Comparison of ENCODE assay signal across 22 cellular contexts in genomic region chr2:205129531-205129930, GRCh38.
DNase-seq lines count a peak whose midpoint lies in the region; ATAC-seq, FAIRE-seq and TF ChIP-seq lines count a peak whose summit lies in the region.
"Had no signal": no experiment of that assay in that cellular context is flagged by ENCODE, and none has a peak within 500 bp of the region (broad histone marks: within the 10 kb centered on the region; RNA-seq: fewer than 3 reads in every experiment).

No MANE protein-coding gene starts in this region.

- H3K4me2 ChIP-seq in K562 (ENCODE audit: insufficient read depth, low read length) (no peak overlapping the region), smooth muscle cell (peak overlapping the region; percentile 58)

- BruUV-seq in K562 (replicated peaks; lab: Mats Ljungman, UMichigan), result no TSS peak

- peaks cover 28% of the 10 kb centered on the region for H3K4me1 Mint-ChIP-seq in activated naive CD4-positive, alpha-beta T cell treated with anti-CD3 and anti-CD28 coated beads, Interleukin-2, amount 50 U/mL, for 24 hours

- peaks cover 1% of the 10 kb centered on the region for H3K36me3 Mint-ChIP-seq in activated naive CD4-positive, alpha-beta T cell treated with anti-CD3 and anti-CD28 coated beads, Interleukin-2, amount 50 U/mL, for 24 hours
- H3K36me3 Mint-ChIP-seq: IgD-negative memory B cell had no signal

- H3K4me1 ChIP-seq in K562 (replicated peaks in 1 of 2; ENCODE audit: control insufficient read depth in 2 of 2, insufficient read depth in 2 of 2, low read length in 2 of 2) (no peaks in the 10 kb centered on the region; a peak in 1 of 5 replicates), smooth muscle cell (ENCODE audit: low read depth) (no peaks in the 10 kb centered on the region)
- H3K4me1 ChIP-seq: gastrocnemius medialis, left lung, SJSA1 had no signal

- no peak for FAIRE-seq in K562 (lab: Jason Lieb, UNC)
- FAIRE-seq in GM12891 (lab: Jason Lieb, UNC), result no peak
- FAIRE-seq: bronchial epithelial cell had no signal

- H3K9me1 ChIP-seq in K562 (ENCODE audit: control insufficient read depth, insufficient read depth, low read length), result no peaks in the 10 kb centered on the region

- no peaks in the 10 kb centered on the region for H3K27me3 Mint-ChIP-seq in activated naive CD4-positive, alpha-beta T cell treated with anti-CD3 and anti-CD28 coated beads, Interleukin-2, amount 50 U/mL, for 24 hours
- H3K27me3 Mint-ChIP-seq: IgD-negative memory B cell had no signal

- intact Hi-C loops in K562 (cut with micrococcal nuclease), result no loop called here

- peaks cover 6% of the 10 kb centered on the region for H3F3A ChIP-seq in smooth muscle cell (ENCODE audit: low read depth)

- no peaks in the 10 kb centered on the region for H4K20me1 ChIP-seq in K562 (replicated peaks; ENCODE audit: control insufficient read depth, insufficient read depth, low read length)
- H4K20me1 ChIP-seq in smooth muscle cell (ENCODE audit: low read depth), result no peaks in the 10 kb centered on the region

- CTCF ChIA-PET in K562 (lab: Yijun Ruan, JAX; ENCODE audit: low intra/inter-chr PET ratio), result no interaction called here

- H3K36me3 ChIP-seq in K562 (ENCODE audit: control insufficient read depth, insufficient read depth, low read length), result no peaks in the 10 kb centered on the region
- H3K36me3 ChIP-seq in smooth muscle cell (ENCODE audit: low read depth), result no peaks in the 10 kb centered on the region
- H3K36me3 ChIP-seq: ovary had no signal

- POLR2A ChIA-PET in K562 (lab: Yijun Ruan, JAX), result no interaction called here

- TF ChIP-seq POLR2A in K562 (conservative IDR thresholded peaks at IDR 0.05) (no peak), GM12891 (IDR thresholded peaks at IDR 0.05; ENCODE audit: low read depth, low read length) (no peak)

- peak overlapping the region; percentile 56 for H3K27ac Mint-ChIP-seq in activated naive CD4-positive, alpha-beta T cell treated with anti-CD3 and anti-CD28 coated beads, Interleukin-2, amount 50 U/mL, for 24 hours
- H3K27ac Mint-ChIP-seq: IgD-negative memory B cell had no signal

- H3K9me3 ChIP-seq in K562 (replicated peaks; ENCODE audit: control insufficient read depth, insufficient read depth, low read depth, low read length), result no peaks in the 10 kb centered on the region
- H3K9me3 ChIP-seq in smooth muscle cell (replicated peaks; ENCODE audit: low read depth), result no peaks in the 10 kb centered on the region
- H3K9me3 ChIP-seq: gastrocnemius medialis, left lung, ovary, SJSA1 had no signal

- in situ Hi-C loops in K562 (cut with MboI), result no loop called here

- H3K4me3 Mint-ChIP-seq in activated naive CD4-positive, alpha-beta T cell treated with anti-CD3 and anti-CD28 coated beads, Interleukin-2, amount 50 U/mL, for 24 hours, result peak overlapping the region; percentile 8
- H3K4me3 Mint-ChIP-seq: IgD-negative memory B cell had no signal

- 24% methylated on average over 4 of the region's 5 CpGs for WGBS in K562 (ENCODE audit: insufficient coverage, low coverage, missing lambda C conversion rate)
- WGBS in smooth muscle cell (ENCODE audit: low lambda C conversion rate), result 39% methylated on average over 5 of the region's 5 CpGs

- no peak overlapping the region for H3K9ac ChIP-seq in K562 (ENCODE audit: insufficient read depth in 1 of 2, low read depth in 2 of 2, low read length in 2 of 2)
- H3K9ac ChIP-seq in smooth muscle cell (ENCODE audit: low read depth), result no peak overlapping the region

- H2AFZ ChIP-seq in K562 (ENCODE audit: low read depth, low read length) (peak overlapping the region; percentile 76), smooth muscle cell (ENCODE audit: low read depth) (no peak overlapping the region)

- TF ChIP-seq RAD21 in K562 (CRISPR knock-in tag; conservative IDR thresholded peaks at IDR 0.05 in 1 of 2, IDR thresholded peaks at IDR 0.05 in 1 of 2), result no peak

- TF ChIP-seq EP300 in K562 (IDR thresholded peaks at IDR 0.05; ENCODE audit: low read length), result no peak

- peaks cover 4% of the 10 kb centered on the region for H3K9me3 Mint-ChIP-seq in activated naive CD4-positive, alpha-beta T cell treated with anti-CD3 and anti-CD28 coated beads, Interleukin-2, amount 50 U/mL, for 24 hours
- H3K9me3 Mint-ChIP-seq: IgD-negative memory B cell had no signal

- no peaks in the 10 kb centered on the region for H3K79me2 ChIP-seq in K562 (ENCODE audit: control insufficient read depth, insufficient read depth, low read length)
- H3K79me2 ChIP-seq in smooth muscle cell (ENCODE audit: low read depth), result no peaks in the 10 kb centered on the region

- DNase-seq in activated naive CD4-positive, alpha-beta T cell treated with Interleukin-2 at 50 U/mL for 16 hours, result no peak
- peak; percentile 8 for DNase-seq in OCI-M1 (lab: John Stamatoyannopoulos, UW)
- DNase-seq in K562 (ENCODE audit: extremely low read depth in 1 of 4, low spot score in 3 of 4), result no peak
- DNase-seq in smooth muscle cell (lab: John Stamatoyannopoulos, UW; ENCODE audit: unreplicated experiment), result no peak
- DNase-seq in GM12891 (ENCODE audit: insufficient read length, low spot score), result no peak
- no peak for DNase-seq in NCI-H2107 treated with DMSO at 0.1 percent for 48 hours (lab: John Stamatoyannopoulos, UW; ENCODE audit: unreplicated experiment)
- DNase-seq: activated CD4-positive, alpha-beta T cell treated with anti-CD3 and anti-CD28 coated beads for 1 hour; activated T-cell treated with anti-CD3 and anti-CD28 coated beads for 4 hours; COR-L47; dorsolateral prefrontal cortex; erythroblast; gastrocnemius medialis; left lung; NCI-H1105; ovary; PC-3 had no signal

- no peak for TF ChIP-seq CTCF in K562 (IDR thresholded peaks at IDR 0.05 in 2 of 3, conservative IDR thresholded peaks at IDR 0.05 in 1 of 3; ENCODE audit: insufficient read depth in 2 of 3, low read depth in 1 of 3, low read length in 3 of 3)
- TF ChIP-seq CTCF in smooth muscle cell (IDR thresholded peaks at IDR 0.05; ENCODE audit: borderline replicate concordance, insufficient read depth, poor library complexity, severe bottlenecking), result no peak

- H3K4me3 ChIP-seq in K562 (no peak overlapping the region), smooth muscle cell (no peak overlapping the region)
- H3K4me3 ChIP-seq: dorsolateral prefrontal cortex, gastrocnemius medialis, left lung, ovary, SJSA1 had no signal

- no peaks in the 10 kb centered on the region for H3K27me3 ChIP-seq in K562 (ENCODE audit: control insufficient read depth in 2 of 2, insufficient read depth in 2 of 2, low read length in 2 of 2)
- no peaks in the 10 kb centered on the region for H3K27me3 ChIP-seq in smooth muscle cell (ENCODE audit: low read depth)
- H3K27me3 ChIP-seq: dorsolateral prefrontal cortex, gastrocnemius medialis, left lung, ovary, SJSA1 had no signal

- H3K27ac ChIP-seq in K562 (ENCODE audit: extremely low read depth, low read depth, low read length), result no peak overlapping the region
- H3K27ac ChIP-seq in smooth muscle cell (ENCODE audit: low read depth), result peak overlapping the region; percentile 31
- H3K27ac ChIP-seq: dorsolateral prefrontal cortex, gastrocnemius medialis, HL-60, left lung, ovary, SJSA1 had no signal

- ATAC-seq in K562, result no peak; the same call in 2 of the 3 replicates
- no peak for ATAC-seq in GM21360 (IDR thresholded peaks at IDR 0.05; ENCODE audit: unreplicated experiment)
- ATAC-seq: gastrocnemius medialis, left lung, PC-3 had no signal

TF ChIP-seq in K562, 482 proteins besides CTCF, POLR2A, EP300 and RAD21:
- TF ChIP-seq HNRNPL (IDR thresholded peaks at IDR 0.05; ENCODE audit: low read depth, low read length), result no peak
- TF ChIP-seq ZNF197 (CRISPR knock-in tag; IDR thresholded peaks at IDR 0.05; ENCODE audit: low read depth), result no peak
- TF ChIP-seq L3MBTL2 (IDR thresholded peaks at IDR 0.05), result 0 out of 2 replicates have a peak, but pooled peaks have one; percentile 14
- TF ChIP-seq HOXB6 (CRISPR knock-in tag; IDR thresholded peaks at IDR 0.05; ENCODE audit: borderline replicate concordance), result no peak
- no peak for TF ChIP-seq YBX1 (IDR thresholded peaks at IDR 0.05)

TF ChIP-seq in GM12891, 5 proteins besides CTCF, POLR2A, EP300 and RAD21:
- TF ChIP-seq PAX5 (IDR thresholded peaks at IDR 0.05; ENCODE audit: insufficient read depth, low read length, severe bottlenecking), result no peak
- no peak for TF ChIP-seq POLR2AphosphoS5 (IDR thresholded peaks at IDR 0.05; ENCODE audit: low read depth, low read length)
- TF ChIP-seq POU2F2 (IDR thresholded peaks at IDR 0.05; ENCODE audit: low read depth, low read length), result no peak
- TF ChIP-seq SPI1 (IDR thresholded peaks at IDR 0.05; ENCODE audit: low read depth, low read length), result no peak
- no peak for TF ChIP-seq TAF1 (IDR thresholded peaks at IDR 0.05; ENCODE audit: low read depth, low read length)
